In genomic region chr3:13040381-13041074, GRCh38 we compare ENCODE assay signal across 8 cellular contexts. TPM values are rescaled to one million over a fixed set of nuclear protein-coding genes. Genes with fewer than 3 reads are reported as not detected.
DNase-seq lines count a peak whose midpoint lies in the region; ATAC-seq and TF ChIP-seq lines count a peak whose summit lies in the region.

No MANE protein-coding gene starts in this region.

- H3K9me3 Mint-ChIP-seq in H9 = no peaks in the 10 kb centered on the region

- no peaks in the 10 kb centered on the region for H3K79me1 ChIP-seq in H9 (ENCODE audit: insufficient read depth, low read depth, low read length, poor library complexity, severe bottlenecking)

- H3K27ac Mint-ChIP-seq in H9 = peak overlapping the region; percentile 56 to 93 (median 74); a peak in 5 of 7 replicates

- H3K56ac ChIP-seq in H9 (ENCODE audit: insufficient read length, low read depth, low read length) = no peak overlapping the region

- H2BK12ac ChIP-seq in H9 (ENCODE audit: insufficient read length, low read depth, low read length) = no peak overlapping the region

- H2BK20ac ChIP-seq in H9 (ENCODE audit: low read depth, low read length, poor library complexity, severe bottlenecking) = no peak overlapping the region

- TF ChIP-seq POLR2A in stomach (IDR thresholded peaks at IDR 0.05) = no peak

- no peaks in the 10 kb centered on the region for H4K20me1 ChIP-seq in H9 (ENCODE audit: control insufficient read depth, insufficient read depth, insufficient read length)
- no peaks in the 10 kb centered on the region for H4K20me1 ChIP-seq in mammary epithelial cell (ENCODE audit: insufficient read depth, low read length)

- no peak overlapping the region for H2AK5ac ChIP-seq in H9 (ENCODE audit: insufficient read length, low read length)

- no peak overlapping the region for H3K4ac ChIP-seq in H9 (ENCODE audit: low read depth, low read length)

- no peak overlapping the region for H4K8ac ChIP-seq in H9 (replicated peaks; ENCODE audit: insufficient read length, low read depth, low read length)

- H3K27ac ChIP-seq in H9 (ENCODE audit: insufficient read length, low read depth, low read length) (no peak overlapping the region), right cardiac atrium (ENCODE audit: low read length) (no peak overlapping the region), stomach (no peak overlapping the region), mammary epithelial cell (ENCODE audit: insufficient read depth, low read depth, low read length) (no peak overlapping the region)

- no peak overlapping the region for H3K23ac ChIP-seq in H9 (ENCODE audit: insufficient read length, low read depth, low read length)

- no peak overlapping the region for H2BK5ac ChIP-seq in H9 (ENCODE audit: insufficient read length, low read length)

- no peak overlapping the region for H4K5ac ChIP-seq in H9 (ENCODE audit: insufficient read length, low read depth, low read length)

- H2AFZ ChIP-seq in H9 (ENCODE audit: low read length) (no peak overlapping the region), mammary epithelial cell (ENCODE audit: low read depth, low read length) (no peak overlapping the region)

- intact Hi-C loops in right cardiac atrium (cut with DNase I) = no loop called here
- intact Hi-C loops in stomach (cut with DNase I; ENCODE audit: low total_unique reads) = no loop called here
- intact Hi-C loops in mammary epithelial cell (cut with micrococcal nuclease) = no loop called here

- H3K4me2 ChIP-seq in H9 (ENCODE audit: insufficient read depth, insufficient read length, low read length) (no peak overlapping the region), mammary epithelial cell (ENCODE audit: insufficient read depth, low read depth, low read length) (no peak overlapping the region)

- TF ChIP-seq EP300 in stomach (IDR thresholded peaks at IDR 0.05) = no peak

- H3K27me3 ChIP-seq in H9 (ENCODE audit: insufficient read depth, low read length) (no peaks in the 10 kb centered on the region), right cardiac atrium (ENCODE audit: control insufficient read depth, insufficient read depth) (no peaks in the 10 kb centered on the region), stomach (peaks cover 0 to 27% (median 4%) of the 10 kb centered on the region in 3 donors), mammary epithelial cell (ENCODE audit: insufficient read depth, low read length) (peaks cover 7% of the 10 kb centered on the region)

- H3K9ac ChIP-seq in H9 (ENCODE audit: extremely low read depth, insufficient read length, low read length) (no peak overlapping the region), mammary epithelial cell (ENCODE audit: insufficient read depth, low read length) (no peak overlapping the region)

- H3K79me2 ChIP-seq in H9 (ENCODE audit: insufficient read depth, low read length) (no peaks in the 10 kb centered on the region), mammary epithelial cell (ENCODE audit: insufficient read depth, low read length) (no peaks in the 10 kb centered on the region)

- H3K36me3 ChIP-seq in stomach (no peaks in the 10 kb centered on the region), mammary epithelial cell (ENCODE audit: insufficient read depth, low read length) (no peaks in the 10 kb centered on the region)

- H3K4me1 Mint-ChIP-seq in H9 = peaks cover 34 to 50% of the 10 kb centered on the region in 2 experiments

- no peak overlapping the region for H2BK120ac ChIP-seq in H9 (ENCODE audit: low read depth, low read length, poor library complexity, severe bottlenecking)

- no peaks in the 10 kb centered on the region for H3K36me3 Mint-ChIP-seq in H9 (ENCODE audit: insufficient read depth in 1 of 3, low read depth in 3 of 3)

- no peak overlapping the region for H3T11ph ChIP-seq in H9 (ENCODE audit: low read length)

- H3K4me3 ChIP-seq in right cardiac atrium (ENCODE audit: low read length) = no peak overlapping the region
- no peak overlapping the region for H3K4me3 ChIP-seq in stomach
- H3K4me3 ChIP-seq in mammary epithelial cell (replicated peaks in 1 of 3; ENCODE audit: insufficient read depth in 1 of 3, low read depth in 2 of 3, low read length in 3 of 3) = no peak overlapping the region

- H3K4me1 ChIP-seq in H9 (ENCODE audit: insufficient read depth, low read length) = no peaks in the 10 kb centered on the region
- H3K4me1 ChIP-seq in right cardiac atrium (ENCODE audit: control insufficient read depth, insufficient read depth, low read length) = no peaks in the 10 kb centered on the region
- H3K4me1 ChIP-seq in stomach = no peaks in the 10 kb centered on the region
- H3K4me1 ChIP-seq in mammary epithelial cell (ENCODE audit: insufficient read depth, low read length) = no peaks in the 10 kb centered on the region

- dilution Hi-C loops in mammary epithelial cell (cut with HindIII; ENCODE audit: low sequenced_read_pairs) = no loop called here

- H4K91ac ChIP-seq in H9 (ENCODE audit: insufficient read length, low read depth, low read length) = no peak overlapping the region

- no peak for DNase-seq in H9
- peak; percentile 6 for DNase-seq in NCI-H69 (lab: John Stamatoyannopoulos, UW)
- DNase-seq in right cardiac atrium = peak in 2 of 3 donors; percentile 44 to 59
- DNase-seq in stomach = no peak
- no peak for DNase-seq in NCI-H1105 (lab: John Stamatoyannopoulos, UW)
- DNase-seq in mammary epithelial cell = no peak

- H3K9me3 ChIP-seq in H9 (ENCODE audit: control insufficient read depth, low read depth, low read length) (no peaks in the 10 kb centered on the region), right cardiac atrium (ENCODE audit: control insufficient read depth, low read length) (no peaks in the 10 kb centered on the region), stomach (no peaks in the 10 kb centered on the region), mammary epithelial cell (replicated peaks; ENCODE audit: insufficient read depth, low read length) (no peaks in the 10 kb centered on the region)

- BruUV-seq in mammary epithelial cell (replicated peaks; lab: Mats Ljungman, UMichigan) = no TSS peak

- no peaks in the 10 kb centered on the region for H3K23me2 ChIP-seq in H9 (ENCODE audit: insufficient read length, low read depth, low read length, poor library complexity, severe bottlenecking)

- H3K27me3 Mint-ChIP-seq in H9 (ENCODE audit: low read depth) = peaks cover 4% of the 10 kb centered on the region; the same call in 1 of the 2 replicates

- ATAC-seq in GM18909 (IDR thresholded peaks at IDR 0.05; ENCODE audit: poor library complexity, unreplicated experiment) (peak; percentile 86), right cardiac atrium (no peak), HG02970 (IDR thresholded peaks at IDR 0.05; ENCODE audit: low FRiP score, unreplicated experiment) (no peak)

- no peak overlapping the region for H3K4me3 Mint-ChIP-seq in H9

- H3K18ac ChIP-seq in H9 (ENCODE audit: insufficient read length, low read depth, low read length) = no peak overlapping the region

- TF ChIP-seq CTCF in H9 (conservative IDR thresholded peaks at IDR 0.05) (no peak), stomach (IDR thresholded peaks at IDR 0.05) (no peak), mammary epithelial cell (conservative IDR thresholded peaks at IDR 0.05 in 1 of 2, IDR thresholded peaks at IDR 0.05 in 1 of 2; ENCODE audit: extremely low read depth in 1 of 2, insufficient read depth in 1 of 2, low read depth in 1 of 2, low read length in 2 of 2) (no peak)

- no peak overlapping the region; the same call in 1 of the 2 replicates for H3K14ac ChIP-seq in H9 (ENCODE audit: insufficient read depth, low read length)

- H2BK15ac ChIP-seq in H9 (ENCODE audit: low read depth, low read length) = no peak overlapping the region

- CTCF ChIA-PET in mammary epithelial cell (lab: Charles Lee; ENCODE audit: low non-redundant PET) = no interaction called here

- no CpG with 5 or more reads among the region's 12 CpGs for WGBS in H9 (ENCODE audit: extremely low coverage, insufficient read length, low lambda C conversion rate)
- 74% methylated on average over 12 of the region's 12 CpGs for WGBS in right cardiac atrium
- WGBS in stomach, 5 donors = 65 to 81% (median 71%) methylated on average over 12 of the region's 12 CpGs
- 82% methylated on average over 11 of the region's 12 CpGs for WGBS in mammary epithelial cell (ENCODE audit: low coverage, missing lambda C conversion rate)

- in situ Hi-C loops in mammary epithelial cell (cut with MboI; ENCODE audit: low sequenced_read_pairs in 2 of 2) = no loop called here

RNA-seq across cellular contexts. Expression of gene IQSEC1, which starts 32.7 kb away (rescaled TPM):
- total RNA-seq in H9 (2021) = 17.8 and 19.1 TPM in 2 replicates
- total RNA-seq in right cardiac atrium = 10 to 100 TPM; 51.4 to 72.6 (median 66.4) TPM
- 31.1 TPM for polyA plus RNA-seq in right cardiac atrium
- 10 to 100 TPM; 18.1 to 46.9 (median 30.7) TPM for total RNA-seq in stomach
- polyA plus RNA-seq in stomach = 10 to 100 TPM in 1 of 3 donors, 1 to 10 TPM in 2; 6.7 to 10.4 (median 9.5) TPM
- total RNA-seq in mammary epithelial cell = 10 to 100 TPM; 15.6 to 32.8 TPM
- 4.0 TPM for polyA plus RNA-seq in mammary epithelial cell
- polyA minus RNA-seq in mammary epithelial cell = 11.0 TPM

Comparison
In these comparisons a context has a peak if more than half of its experiments do, and no peak if none do; other contexts are left out.
1. DNase-seq: peak in NCI-H69 (single experiment) and right cardiac atrium (2 of 3); none in H9 (single experiment), stomach (single experiment), NCI-H1105 (single experiment) and mammary epithelial cell (single experiment).